ENCODE assay signal across 10 cellular contexts in the genomic region with DNA sequence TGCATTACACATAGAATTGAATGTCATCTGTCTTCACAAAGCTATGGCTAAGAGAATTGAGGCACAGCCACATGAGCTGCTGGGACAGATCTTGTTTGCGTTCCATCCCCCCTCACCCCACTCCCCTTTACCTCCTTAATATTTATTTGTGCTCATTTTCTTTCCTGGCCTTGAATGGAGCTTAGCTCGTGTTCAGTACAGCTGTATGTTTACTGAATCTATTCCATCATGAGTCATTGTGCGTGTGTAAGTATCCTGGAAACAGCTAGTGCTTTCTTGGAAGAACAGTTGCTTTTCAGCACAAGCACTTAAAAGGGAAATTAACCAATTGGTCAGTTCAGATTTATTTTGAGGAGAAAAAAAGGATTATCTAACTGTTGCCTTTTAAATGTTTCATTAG. TPM values are rescaled to one million over a fixed set of nuclear protein-coding genes. Genes with fewer than 3 reads are reported as not detected.
DNase-seq lines count a peak whose midpoint lies in the region; ATAC-seq and TF ChIP-seq lines count a peak whose summit lies in the region.
"Had no signal": no experiment of that assay in that cellular context is flagged by ENCODE, and none has a peak within 500 bp of the region (broad histone marks: within the 10 kb centered on the region; RNA-seq: fewer than 3 reads in every experiment).

No MANE protein-coding gene starts in this region.

- peaks cover 0 to 7% (median 5%) of the 10 kb centered on the region in 7 donors for H3K9me3 Mint-ChIP-seq in CD14-positive monocyte

- no peak for TF ChIP-seq CTCF in epithelial cell of esophagus (IDR thresholded peaks at IDR 0.05; ENCODE audit: insufficient read depth, low read depth, low read length, missing control alignments)
- no peak for TF ChIP-seq CTCF in ovary (IDR thresholded peaks at IDR 0.05)
- no peak for TF ChIP-seq CTCF in CD14-positive monocyte (IDR thresholded peaks at IDR 0.05)
- no peak for TF ChIP-seq CTCF in stomach (IDR thresholded peaks at IDR 0.05)

- H3K4me1 ChIP-seq in ovary (ENCODE audit: insufficient read depth) (peaks cover 10% of the 10 kb centered on the region), stomach (peaks cover 0 to 5% (median 0%) of the 10 kb centered on the region in 4 donors)
- H3K4me1 ChIP-seq: parathyroid adenoma had no signal

- no peaks in the 10 kb centered on the region for H3K36me3 Mint-ChIP-seq in CD14-positive monocyte

- 1 to 5% (median 3%) methylated on average over 3 of the region's 3 CpGs for WGBS in ovary, 3 donors
- WGBS in stomach, 5 donors = 10 to 18% (median 15%) methylated on average over 3 of the region's 3 CpGs

- DNase-seq in HCEC 1CT = peak; percentile 56
- DNase-seq in NCI-H526 (lab: John Stamatoyannopoulos, UW) = peak; percentile 84 to 91
- DNase-seq in epithelial cell of esophagus (ENCODE audit: low read depth) = peak; percentile 54
- DNase-seq in ovary = peak in 3 of 5 donors; percentile 37 to 40 (median 37)
- DNase-seq in GOT3 (lab: John Stamatoyannopoulos, UW) = no peak
- DNase-seq in CD14-positive monocyte (ENCODE audit: low spot score) = no peak
- no peak for DNase-seq in stomach
- DNase-seq: activated CD4-positive, alpha-beta T cell treated with anti-CD3 and anti-CD28 coated beads, Interleukin-2, amount 50 U/mL, for 48 hours had no signal

- peaks cover 2 to 8% (median 3%) of the 10 kb centered on the region in 3 donors for H3K27me3 Mint-ChIP-seq in CD14-positive monocyte (ENCODE audit: low read depth in 3 of 3)

- H3K27me3 ChIP-seq in ovary (no peaks in the 10 kb centered on the region), stomach (peaks cover 0 to 5% (median 0%) of the 10 kb centered on the region in 3 donors)

- TF ChIP-seq POLR2A in ovary (IDR thresholded peaks at IDR 0.05) (no peak), stomach (IDR thresholded peaks at IDR 0.05) (no peak)

- H3K36me3 ChIP-seq in ovary (no peaks in the 10 kb centered on the region), stomach (no peaks in the 10 kb centered on the region)

- H3K27ac Mint-ChIP-seq in CD14-positive monocyte = no peak overlapping the region

- ATAC-seq in HG03097 (IDR thresholded peaks at IDR 0.05; ENCODE audit: low FRiP score, unreplicated experiment) = no peak

- H3K9me3 ChIP-seq in ovary = no peaks in the 10 kb centered on the region
- H3K9me3 ChIP-seq in stomach = no peaks in the 10 kb centered on the region

- no peak overlapping the region for H3K4me3 Mint-ChIP-seq in CD14-positive monocyte

- H3K27ac ChIP-seq in ovary (peak overlapping the region in 1 of 2 donors; percentile 61), stomach (no peak overlapping the region)
- H3K27ac ChIP-seq: parathyroid adenoma had no signal

- intact Hi-C loops in ovary (cut with DNase I) = no loop called here
- intact Hi-C loops in CD14-positive monocyte (cut with micrococcal nuclease) = no loop called here
- intact Hi-C loops in stomach (cut with DNase I; ENCODE audit: low total_unique reads) = no loop called here

- H3K4me3 ChIP-seq in epithelial cell of esophagus (ENCODE audit: low read length) = no peak overlapping the region
- H3K4me3 ChIP-seq in ovary = no peak overlapping the region
- no peak overlapping the region for H3K4me3 ChIP-seq in stomach

- no peak for TF ChIP-seq EP300 in ovary (IDR thresholded peaks at IDR 0.05)
- no peak for TF ChIP-seq EP300 in stomach (IDR thresholded peaks at IDR 0.05)

- no peaks in the 10 kb centered on the region for H3K4me1 Mint-ChIP-seq in CD14-positive monocyte

RNA-seq across cellular contexts. Expression of a gene that starts 14.7 kb away (rescaled TPM):
- total RNA-seq in ovary (10 to 100 TPM in 6 of 7 donors, 1 to 10 TPM in 1; 8.6 to 23.6 (median 16.8) TPM), stomach (1 to 10 TPM; 1.2 to 6.1 (median 4.0) TPM)
- polyA plus RNA-seq in ovary (1 to 10 TPM; 3.6 to 4.8 TPM), CD14-positive monocyte (not detected), stomach (1 to 10 TPM in 1 of 3 donors, under 1 TPM in 2; 0.23 to 1.7 (median 0.87) TPM)

Comparison
In these comparisons a context has a peak if more than half of its experiments do, and no peak if none do; other contexts are left out.
1. DNase-seq: peak in HCEC 1CT (single experiment), NCI-H526 (2 of 2), epithelial cell of esophagus (single experiment) and ovary (3 of 5); none in GOT3 (single experiment), CD14-positive monocyte (single experiment) and stomach (single experiment).